ENCODE assay signal across 35 cellular contexts in the genomic region with DNA sequence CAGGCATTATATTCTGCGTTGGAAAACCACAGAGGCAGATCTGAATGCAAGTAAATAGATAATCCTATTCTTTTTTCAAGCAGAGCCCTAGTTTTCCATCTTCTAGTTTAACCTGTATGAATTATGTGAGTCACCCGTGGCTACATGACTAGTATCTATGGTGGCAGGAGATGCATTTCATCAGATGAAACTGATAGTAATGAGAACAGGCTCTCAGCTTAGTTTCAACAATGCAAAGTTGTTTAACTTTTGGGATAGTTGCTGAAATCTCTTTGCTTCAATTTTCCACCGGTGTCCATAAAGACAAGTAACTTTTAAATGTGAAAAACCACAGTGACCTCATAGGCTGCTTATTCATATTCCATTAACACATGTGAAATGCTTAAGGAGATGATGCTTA.
DNase-seq lines count a peak whose midpoint lies in the region; ATAC-seq and TF ChIP-seq lines count a peak whose summit lies in the region.
"Had no signal": no experiment of that assay in that cellular context is flagged by ENCODE, and none has a peak within 500 bp of the region (broad histone marks: within the 10 kb centered on the region; RNA-seq: fewer than 3 reads in every experiment).

No MANE protein-coding gene starts in this region.

- H3K9me2 ChIP-seq in PC-3 (replicated peaks; ENCODE audit: low read length) (no peaks in the 10 kb centered on the region), Karpas-422 (replicated peaks; ENCODE audit: insufficient read depth, low read length) (no peaks in the 10 kb centered on the region)

- H3K4me3 ChIP-seq in PC-3 (ENCODE audit: low read length) = no peak overlapping the region
- H3K4me3 ChIP-seq in BE2C (ENCODE audit: low read depth, low read length) = no peak overlapping the region
- no peak overlapping the region for H3K4me3 ChIP-seq in Karpas-422 (ENCODE audit: low read length)
- H3K4me3 ChIP-seq: colonic mucosa, prostate gland, stomach, uterus had no signal

- intact Hi-C loops in PC-3 (cut with micrococcal nuclease) = no loop called here

- DNase-seq in ELR (ENCODE audit: low read depth) (peak; percentile 49), PC-3 (peak; percentile 65), epithelial cell of prostate (ENCODE audit: low read depth, low spot score) (peak; percentile 27), kidney tubule cell (ENCODE audit: low spot score) (peak; percentile 81), BE2C (no peak), Karpas-422 (no peak), SK-N-DZ (ENCODE audit: low spot score) (no peak)
- no peak for DNase-seq in stimulated activated naive CD4-positive, alpha-beta T cell treated with Interleukin-2 at 50 U/mL for 16 hours (lab: John Stamatoyannopoulos, UW)
- DNase-seq: activated CD4-positive, alpha-beta T cell treated with anti-CD3 and anti-CD28 coated beads for 4 hours; activated CD8-positive, alpha-beta T cell treated with anti-CD3 and anti-CD28 coated beads, Interleukin-2, amount 10 ng/mL, durations not matched to agents 7 days and 5 days; activated naive CD4-positive, alpha-beta T cell treated with anti-CD3 and anti-CD28 coated beads, Interleukin-2, amount 50 U/mL, for 16 hours; amniotic stem cell; CD8-positive, alpha-beta T cell; colonic mucosa; effector memory CD8-positive, alpha-beta T cell; immature natural killer cell; Kasumi-1; left ventricle myocardium superior; MV-4-11; naive thymus-derived CD8-positive, alpha-beta T cell; NCI-H1436; NCI-H2081 treated with DMSO at 0.1 percent for 48 hours; NCI-H345; NCI-H69; occipital lobe; SHP77 treated with DMSO at 0.1 percent for 48 hours; stimulated activated CD4-positive, alpha-beta T cell treated with anti-CD3 and anti-CD28 coated beads, Interleukin-12 subunit alpha, Interleukin-12 subunit beta, amount 100 ng/mL, for 4 hours; stimulated activated CD4-positive, alpha-beta T cell treated with anti-CD3 and anti-CD28 coated beads, Interleukin-2, amount 100 ng/mL, for 48 hours; stomach; uterus had no signal

- H2AFZ ChIP-seq in PC-3 (ENCODE audit: low read length) (no peak overlapping the region), Karpas-422 (ENCODE audit: low read length) (no peak overlapping the region)

- H3K9me3 ChIP-seq in PC-3 (ENCODE audit: low read length) = no peaks in the 10 kb centered on the region
- no peaks in the 10 kb centered on the region for H3K9me3 ChIP-seq in BE2C
- no peaks in the 10 kb centered on the region for H3K9me3 ChIP-seq in Karpas-422 (ENCODE audit: low read length)
- H3K9me3 ChIP-seq: colonic mucosa, prostate gland, stomach, uterus had no signal

- H3K36me3 ChIP-seq in PC-3 (ENCODE audit: low read depth, low read length) (no peaks in the 10 kb centered on the region), BE2C (no peaks in the 10 kb centered on the region), Karpas-422 (ENCODE audit: insufficient read depth, low read length) (no peaks in the 10 kb centered on the region)
- H3K36me3 ChIP-seq: colonic mucosa, prostate gland, stomach, uterus had no signal

- CTCF ChIA-PET in PC-3 (lab: Charles Lee) = no interaction called here

- H3K27me3 ChIP-seq in PC-3 (ENCODE audit: low read length) = no peaks in the 10 kb centered on the region
- no peaks in the 10 kb centered on the region for H3K27me3 ChIP-seq in BE2C
- no peaks in the 10 kb centered on the region for H3K27me3 ChIP-seq in Karpas-422 (ENCODE audit: low read length)
- H3K27me3 ChIP-seq: colonic mucosa, stomach, uterus had no signal

- no peaks in the 10 kb centered on the region for H3F3A ChIP-seq in PC-3 (ENCODE audit: low read length, unreplicated experiment)

- H3K4me2 ChIP-seq in PC-3 (ENCODE audit: low read length) (peak overlapping the region; percentile 26; the same call in 1 of the 2 replicates), Karpas-422 (ENCODE audit: low read depth, low read length, poor library complexity, severe bottlenecking) (no peak overlapping the region)

- peak overlapping the region; percentile 82 for H3K27ac ChIP-seq in PC-3 (ENCODE audit: low read length)
- peak overlapping the region; percentile 52 for H3K27ac ChIP-seq in epithelial cell of prostate
- H3K27ac ChIP-seq in Karpas-422 (ENCODE audit: low read length) = no peak overlapping the region
- H3K27ac ChIP-seq: colonic mucosa, HL-60, prostate gland, stomach, uterus had no signal

- H3K4me1 ChIP-seq in PC-3 (ENCODE audit: insufficient read depth, low read length) = peaks cover 11% of the 10 kb centered on the region; the same call in 1 of the 2 replicates
- no peaks in the 10 kb centered on the region for H3K4me1 ChIP-seq in BE2C
- H3K4me1 ChIP-seq in Karpas-422 (ENCODE audit: low read length) = no peaks in the 10 kb centered on the region
- H3K4me1 ChIP-seq: colonic mucosa, prostate gland, stomach, uterus had no signal

- no peak for ATAC-seq in PC-3
- ATAC-seq: activated CD8-positive, alpha-beta T cell treated with anti-CD3 and anti-CD28 coated beads, Interleukin-2, amount 10 ng/mL, durations not matched to agents 7 days and 5 days; activated T-helper 17 cell treated with anti-CD3 and anti-CD28 coated beads, Interleukin-2, amount 50 U/mL, for 72 hours; CD8-positive, alpha-beta T cell; effector memory CD8-positive, alpha-beta T cell; HepG2; left ventricle myocardium superior; naive thymus-derived CD8-positive, alpha-beta T cell; sciatic nerve had no signal

- H3K79me2 ChIP-seq in PC-3 (ENCODE audit: low read length) (no peaks in the 10 kb centered on the region), Karpas-422 (ENCODE audit: low read length) (no peaks in the 10 kb centered on the region)

- TF ChIP-seq CTCF in PC-3 (conservative IDR thresholded peaks at IDR 0.05; ENCODE audit: low read depth, low read length) = no peak
- TF ChIP-seq CTCF in BE2C (IDR thresholded peaks at IDR 0.05; ENCODE audit: low read depth, low read length) = no peak

- H4K20me1 ChIP-seq in PC-3 (ENCODE audit: low read length) (no peaks in the 10 kb centered on the region), Karpas-422 (ENCODE audit: insufficient read depth, low read depth, low read length) (no peaks in the 10 kb centered on the region)

- H3K9ac ChIP-seq in PC-3 (ENCODE audit: low read length) (peak overlapping the region; percentile 26; the same call in 1 of the 2 replicates), Karpas-422 (ENCODE audit: low read length) (no peak overlapping the region)

- POLR2A ChIA-PET in PC-3 (lab: Charles Lee; ENCODE audit: unreplicated experiment) = no interaction called here

- no TSS peak for BruUV-seq in PC-3 (replicated peaks; lab: Mats Ljungman, UMichigan)

Comparison
In these comparisons a context has a peak if more than half of its experiments do, and no peak if none do; other contexts are left out.
1. DNase-seq: peak in ELR (single experiment), PC-3 (single experiment), epithelial cell of prostate (single experiment) and kidney tubule cell (single experiment); none in stimulated activated naive CD4-positive, alpha-beta T cell treated with Interleukin-2 at 50 U/mL for 16 hours (single experiment), BE2C (single experiment), Karpas-422 (single experiment) and SK-N-DZ (single experiment).